9 cellular contexts compared by ENCODE assay signal in genomic region chr1:36650200-36651065, GRCh38.
A peak's percentile ranks its signal among the peaks of the same experiment; 100 is the strongest.
DNase-seq lines count a peak whose midpoint lies in the region; ATAC-seq and TF ChIP-seq lines count a peak whose summit lies in the region.
"Had no signal": no experiment of that assay in that cellular context is flagged by ENCODE, and none has a peak within 500 bp of the region (broad histone marks: within the 10 kb centered on the region; RNA-seq: fewer than 3 reads in every experiment).

No MANE protein-coding gene starts in this region.

- H3K36me3 ChIP-seq in mucosa of descending colon (ENCODE audit: low read depth) = no peaks in the 10 kb centered on the region

- intact Hi-C loops in mucosa of descending colon (cut with DNase I, micrococcal nuclease) = no loop called here

- H3K36me3 Mint-ChIP-seq in endothelial cell (ENCODE audit: low read depth, unreplicated experiment) = no peaks in the 10 kb centered on the region

- ATAC-seq in mucosa of descending colon (peak; percentile 81), HG02642 (IDR thresholded peaks at IDR 0.05; ENCODE audit: poor library complexity, unreplicated experiment) (no peak)

- peak; percentile 93 for TF ChIP-seq CTCF in AG04450 (IDR thresholded peaks at IDR 0.05; ENCODE audit: low read depth, low read length)
- peak; percentile 83 for TF ChIP-seq CTCF in endothelial cell (IDR thresholded peaks at IDR 0.05; ENCODE audit: unreplicated experiment)
- TF ChIP-seq CTCF in mucosa of descending colon (IDR thresholded peaks at IDR 0.05) = peak; percentile 68

- POLR2A ChIA-PET in AG04450 (lab: Yijun Ruan, JAX) = no interaction called here

- H3K9me3 ChIP-seq in AG04450 (ENCODE audit: control insufficient read depth, insufficient read depth, low read length) = no peaks in the 10 kb centered on the region
- no peaks in the 10 kb centered on the region for H3K9me3 ChIP-seq in mucosa of descending colon

- CTCF ChIA-PET in AG04450 (lab: Charles Lee) = interaction anchor here (1.4 to 2.9 kb wide), 3 partner anchors 12 to 74 kb away, joined by 5 to 14 read pairs (median 5); no protein-coding TSS in a partner anchor

- H3K4me3 ChIP-seq in AG04450 (ENCODE audit: low read depth, low read length) = no peak overlapping the region
- no peak overlapping the region for H3K4me3 ChIP-seq in mucosa of descending colon
- H3K4me3 ChIP-seq: skin epidermis had no signal

- no peak overlapping the region for H3K27ac Mint-ChIP-seq in endothelial cell (ENCODE audit: unreplicated experiment)

- DNase-seq in AG04450 (ENCODE audit: low read depth, low spot score) (peak; percentile 1), GOT3 (lab: John Stamatoyannopoulos, UW) (peak; percentile 15), NCI-H526 (lab: John Stamatoyannopoulos, UW) (peak; percentile 81 to 93), endothelial cell (ENCODE audit: low spot score) (peak; percentile 81), mucosa of descending colon (peak in 2 of 3 donors; percentile 66 to 84)
- DNase-seq in activated CD8-positive, alpha-beta memory T cell treated with anti-CD3 and anti-CD28 coated beads for 4 hours (ENCODE audit: low read depth in 2 of 2) = peak; percentile 17 to 22
- DNase-seq in stimulated activated CD8-positive, alpha-beta memory T cell treated with anti-CD3 and anti-CD28 coated beads, Interleukin-7, amount 100 ng/mL, for 1 hour (ENCODE audit: low read depth in 2 of 2) = peak; percentile 19 to 28

- H3K4me3 Mint-ChIP-seq in endothelial cell (ENCODE audit: unreplicated experiment) = no peak overlapping the region

- H3K27me3 ChIP-seq in AG04450 (ENCODE audit: control insufficient read depth, insufficient read depth, low read length) = peaks cover 7% of the 10 kb centered on the region

- H3K4me1 ChIP-seq in mucosa of descending colon (ENCODE audit: low read depth) = no peaks in the 10 kb centered on the region

- no peaks in the 10 kb centered on the region for H3K4me1 Mint-ChIP-seq in endothelial cell (ENCODE audit: unreplicated experiment)

- H3K9me3 Mint-ChIP-seq in endothelial cell (ENCODE audit: unreplicated experiment) = no peaks in the 10 kb centered on the region

- H3K27me3 Mint-ChIP-seq in endothelial cell (ENCODE audit: unreplicated experiment) = no peaks in the 10 kb centered on the region

- H3K27ac ChIP-seq in AG04450 (ENCODE audit: low read depth, low read length) = no peak overlapping the region
- H3K27ac ChIP-seq: skin epidermis had no signal

Comparison
In these comparisons a context has a peak if more than half of its experiments do, and no peak if none do; other contexts are left out.
1. DNase-seq: peak in every context shown above with its lines; median percentile 87 in NCI-H526; 81 in endothelial cell; 75 in mucosa of descending colon; 24 in stimulated activated CD8-positive, alpha-beta memory T cell treated with anti-CD3 and anti-CD28 coated beads, Interleukin-7, amount 100 ng/mL, for 1 hour; 20 in activated CD8-positive, alpha-beta memory T cell treated with anti-CD3 and anti-CD28 coated beads for 4 hours; 15 in GOT3; 1 in AG04450.